9 cellular contexts compared by ENCODE assay signal in the genomic region with DNA sequence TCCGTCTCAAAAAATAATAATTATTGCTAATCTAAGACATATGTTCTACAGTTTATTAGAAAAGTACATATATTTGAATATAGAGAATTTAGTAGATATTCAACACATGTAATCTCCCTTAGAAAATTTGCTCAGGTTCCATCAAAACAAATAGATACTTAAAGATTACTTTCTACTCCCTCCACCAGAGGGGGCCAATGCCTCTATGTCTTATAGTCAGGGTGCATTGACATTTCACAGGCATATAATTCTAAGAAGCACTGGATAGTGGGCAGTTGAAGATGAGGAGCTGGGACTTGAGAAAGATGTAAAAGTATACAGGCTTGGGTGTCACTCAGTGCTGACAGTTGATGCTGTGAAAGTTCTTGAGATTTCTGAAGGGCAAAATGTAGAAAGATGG.
DNase-seq lines count a peak whose midpoint lies in the region; ATAC-seq and TF ChIP-seq lines count a peak whose summit lies in the region.
"Had no signal": no experiment of that assay in that cellular context is flagged by ENCODE, and none has a peak within 500 bp of the region (broad histone marks: within the 10 kb centered on the region; RNA-seq: fewer than 3 reads in every experiment).

No MANE protein-coding gene starts in this region.

- H3K27ac Mint-ChIP-seq in effector memory CD8-positive, alpha-beta T cell = no peak overlapping the region

- TF ChIP-seq EP300 in ovary (IDR thresholded peaks at IDR 0.05) = no peak

- H3K27me3 ChIP-seq in WERI-Rb-1 (ENCODE audit: insufficient read depth, low read depth, severe bottlenecking) (peaks cover 36% of the 10 kb centered on the region), right lobe of liver (no peaks in the 10 kb centered on the region), ovary (no peaks in the 10 kb centered on the region)

- TF ChIP-seq POLR2A in right lobe of liver (IDR thresholded peaks at IDR 0.05) (no peak), ovary (IDR thresholded peaks at IDR 0.05) (no peak)

- 29% methylated on average over 1 of the region's 1 CpG for WGBS in right lobe of liver (ENCODE audit: insufficient coverage, low coverage, low lambda C conversion rate, missing lambda C conversion rate)
- 56 to 61% (median 57%) methylated on average over 1 of the region's 1 CpG for WGBS in ovary, 3 donors

- H3K4me1 ChIP-seq in right lobe of liver = no peaks in the 10 kb centered on the region
- no peaks in the 10 kb centered on the region for H3K4me1 ChIP-seq in ovary (ENCODE audit: insufficient read depth)

- H3K9me3 ChIP-seq in WERI-Rb-1 (ENCODE audit: severe bottlenecking) (peaks cover 2% of the 10 kb centered on the region), right lobe of liver (no peaks in the 10 kb centered on the region), ovary (peaks cover 0 to under 1% of the 10 kb centered on the region in 2 donors)

- TF ChIP-seq CTCF in WERI-Rb-1 (IDR thresholded peaks at IDR 0.05; ENCODE audit: low read depth, low read length) (no peak; the same call in 1 of the 2 replicates), right lobe of liver (IDR thresholded peaks at IDR 0.05) (peak; percentile 19 to 45 (median 32)), ovary (IDR thresholded peaks at IDR 0.05) (no peak)

- H3K27ac ChIP-seq in WERI-Rb-1 = no peak overlapping the region
- H3K27ac ChIP-seq in right lobe of liver = no peak overlapping the region
- H3K27ac ChIP-seq in ovary = no peak overlapping the region

- no peak overlapping the region for H3K4me3 Mint-ChIP-seq in effector memory CD8-positive, alpha-beta T cell

- H3K9me3 Mint-ChIP-seq in effector memory CD8-positive, alpha-beta T cell = peaks cover 0 to 2% of the 10 kb centered on the region in 2 donors

- intact Hi-C loops in right lobe of liver (cut with DNase I) = no loop called here
- intact Hi-C loops in ovary (cut with DNase I) = no loop called here

- DNase-seq in Daoy (ENCODE audit: low read depth) = peak; percentile 13
- DNase-seq in HPDE6-E6E7 (ENCODE audit: extremely low spot score) = peak; percentile 1
- DNase-seq in WERI-Rb-1 = peak; percentile 20
- no peak for DNase-seq in right lobe of liver
- no peak for DNase-seq in effector memory CD8-positive, alpha-beta T cell
- DNase-seq in activated CD4-positive, CD25-positive, alpha-beta regulatory T cell treated with anti-CD3 and anti-CD28 coated beads, Interleukin-2, amount 50 U/mL, for 72 hours = no peak
- no peak for DNase-seq in epidermal melanocyte (ENCODE audit: insufficient read length, low spot score)
- DNase-seq in ovary = no peak

- H3K36me3 Mint-ChIP-seq in effector memory CD8-positive, alpha-beta T cell (ENCODE audit: insufficient read depth) = no peaks in the 10 kb centered on the region

- H3K4me3 ChIP-seq in WERI-Rb-1 (ENCODE audit: low read depth, low read length) (no peak overlapping the region), right lobe of liver (no peak overlapping the region), ovary (no peak overlapping the region)

- H3K27me3 Mint-ChIP-seq in effector memory CD8-positive, alpha-beta T cell = peaks cover 0 to 5% of the 10 kb centered on the region in 2 donors

- peak in 3 of 4 donors; percentile 38 to 43 (median 39) for ATAC-seq in right lobe of liver
- ATAC-seq in effector memory CD8-positive, alpha-beta T cell (replicated peaks) = no peak
- ATAC-seq: left colon had no signal

- no peaks in the 10 kb centered on the region for H3K4me1 Mint-ChIP-seq in effector memory CD8-positive, alpha-beta T cell (ENCODE audit: low read depth in 2 of 2)

- no peaks in the 10 kb centered on the region for H3K36me3 ChIP-seq in WERI-Rb-1
- no peaks in the 10 kb centered on the region for H3K36me3 ChIP-seq in right lobe of liver
- H3K36me3 ChIP-seq in ovary = no peaks in the 10 kb centered on the region

Comparison
In these comparisons a context has a peak if more than half of its experiments do, and no peak if none do; other contexts are left out.
1. DNase-seq: peak in Daoy (single experiment), HPDE6-E6E7 (single experiment) and WERI-Rb-1 (single experiment); none in right lobe of liver (0 of 3), effector memory CD8-positive, alpha-beta T cell (0 of 3), activated CD4-positive, CD25-positive, alpha-beta regulatory T cell treated with anti-CD3 and anti-CD28 coated beads, Interleukin-2, amount 50 U/mL, for 72 hours (single experiment), epidermal melanocyte (single experiment) and ovary (0 of 5).
2. CTCF ChIP-seq: peak in right lobe of liver (4 of 4); none in WERI-Rb-1 (single experiment) and ovary (0 of 3).